ENCODE assay signal across 36 cellular contexts in the genomic region with DNA sequence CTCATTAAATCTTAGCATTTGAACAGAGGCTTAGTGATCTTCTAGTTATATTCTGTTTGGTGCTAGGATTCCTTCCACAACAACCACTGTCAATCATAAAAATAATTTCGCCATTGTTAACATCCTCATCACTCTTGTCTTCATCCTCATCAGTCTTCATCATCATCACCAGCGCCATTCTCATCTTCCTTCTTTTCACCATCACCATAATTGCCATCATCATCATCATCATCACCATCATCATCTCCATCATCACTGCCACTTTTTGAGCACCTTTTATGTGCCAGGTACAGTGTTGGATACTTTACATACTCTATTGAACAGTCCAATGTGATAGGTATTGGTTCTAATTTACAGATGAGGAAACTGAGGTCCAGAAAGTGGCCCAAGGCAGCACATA.
"Had no signal": no experiment of that assay in that cellular context is flagged by ENCODE, and none has a peak within 500 bp of the region (broad histone marks: within the 10 kb centered on the region; RNA-seq: fewer than 3 reads in every experiment).

No MANE protein-coding gene starts in this region.

- H3K4me3 ChIP-seq: MG63 had no signal

- DNase-seq: Karpas-422, Kasumi-1, MG63, MM.1S, MV-4-11, NCI-H1048, NCI-H1092, NCI-H1092 treated with DMSO at 0.1 percent for 48 hours, NCI-H1105, NCI-H1105 treated with DMSO at 0.1 percent for 48 hours, NCI-H1417, NCI-H1417 treated with DMSO at 0.1 percent for 48 hours, NCI-H1436, NCI-H1436 treated with DMSO at 0.1 percent for 48 hours, NCI-H1694, NCI-H1694 treated with DMSO at 0.1 percent for 48 hours, NCI-H187, NCI-H187 treated with DMSO at 0.1 percent for 48 hours, NCI-H1930, NCI-H2029, NCI-H2029 treated with DMSO at 0.1 percent for 48 hours, NCI-H2081, NCI-H2081 treated with DMSO at 0.1 percent for 48 hours, NCI-H2107, NCI-H2171, NCI-H2171 treated with DMSO at 0.1 percent for 48 hours, NCI-H2227 treated with DMSO at 0.1 percent for 48 hours, NCI-H226, NCI-H345, NCI-H446, NCI-H446 treated with DMSO at 0.1 percent for 48 hours, NCI-H510A, NCI-H510A treated with DMSO at 0.1 percent for 48 hours, NCI-H524, NCI-H524 treated with DMSO at 0.1 percent for 48 hours, NCI-H526 had no signal

- H3K9me3 ChIP-seq: MG63 had no signal

- H3K36me3 ChIP-seq: MG63 had no signal

- H3K27me3 ChIP-seq: MG63 had no signal
